Comparison of ENCODE assay signal across 9 cellular contexts in genomic region chr7:158655931-158656441, GRCh38. TPM values are rescaled to one million over a fixed set of nuclear protein-coding genes. Genes with fewer than 3 reads are reported as not detected.
DNase-seq lines count a peak whose midpoint lies in the region; ATAC-seq and TF ChIP-seq lines count a peak whose summit lies in the region.
"Had no signal": no experiment of that assay in that cellular context is flagged by ENCODE, and none has a peak within 500 bp of the region (broad histone marks: within the 10 kb centered on the region; RNA-seq: fewer than 3 reads in every experiment).

No MANE protein-coding gene starts in this region.

- no peak overlapping the region for H3K27ac ChIP-seq in A673 (ENCODE audit: low read depth, low read length, poor library complexity, severe bottlenecking)
- H3K27ac ChIP-seq: VCaP had no signal

- no peak overlapping the region for H3K4me3 ChIP-seq in A673 (ENCODE audit: low read depth, low read length, poor library complexity, severe bottlenecking)

- CTCF ChIA-PET in A673 (lab: Charles Lee), result no interaction called here

- H3K9me3 ChIP-seq in A673 (ENCODE audit: low read depth, low read length, poor library complexity, severe bottlenecking), result no peaks in the 10 kb centered on the region

- intact Hi-C loops in A673 (cut with micrococcal nuclease; ENCODE audit: unreplicated experiment), result no loop called here

- no peaks in the 10 kb centered on the region for H3K4me1 ChIP-seq in A673 (ENCODE audit: insufficient read depth, low read length, poor library complexity, severe bottlenecking)

- POLR2A ChIA-PET in A673 (lab: Charles Lee; ENCODE audit: low non-redundant PET), result no interaction called here

- peak; percentile 90 for ATAC-seq in GM19328 (IDR thresholded peaks at IDR 0.05; ENCODE audit: unreplicated experiment)
- peak; percentile 97 for ATAC-seq in HG02884 (IDR thresholded peaks at IDR 0.05; ENCODE audit: unreplicated experiment)

- BruUV-seq in A673 (replicated peaks; lab: Mats Ljungman, UMichigan), result no TSS peak

- H3K27me3 ChIP-seq in A673 (replicated peaks; ENCODE audit: insufficient read depth, low read depth, low read length, poor library complexity), result no peaks in the 10 kb centered on the region

- TF ChIP-seq CTCF in A673 (conservative IDR thresholded peaks at IDR 0.05; ENCODE audit: low read depth, low read length), result no peak

- DNase-seq in activated CD4-positive, CD25-positive, alpha-beta regulatory T cell treated with anti-CD3 and anti-CD28 coated beads, Interleukin-2, amount 50 U/mL, for 72 hours, result peak; percentile 42
- DNase-seq in stimulated activated CD4-positive, alpha-beta T cell treated with anti-CD3 and anti-CD28 coated beads, Interleukin-4, amount 100 ng/mL, for 4 hours, result peak; percentile 13 to 17
- DNase-seq in OCI-M2 (lab: John Stamatoyannopoulos, UW; ENCODE audit: unreplicated experiment) (no peak), A673 (ENCODE audit: low spot score) (no peak), GF-D8 (lab: John Stamatoyannopoulos, UW) (no peak), kidney glomerular epithelial cell (lab: John Stamatoyannopoulos, UW) (no peak)

- peaks cover 76% of the 10 kb centered on the region for H3K36me3 ChIP-seq in A673 (ENCODE audit: insufficient read depth, low read length, poor library complexity, severe bottlenecking)

RNA-seq across cellular contexts. Expression of gene NCAPG2, which starts 48.6 kb away (rescaled TPM):
- 127 and 129 TPM in 2 replicates for total RNA-seq in A673 (2021)

Comparison
In these comparisons a context has a peak if more than half of its experiments do, and no peak if none do; other contexts are left out.
1. DNase-seq: peak in activated CD4-positive, CD25-positive, alpha-beta regulatory T cell treated with anti-CD3 and anti-CD28 coated beads, Interleukin-2, amount 50 U/mL, for 72 hours (single experiment) and stimulated activated CD4-positive, alpha-beta T cell treated with anti-CD3 and anti-CD28 coated beads, Interleukin-4, amount 100 ng/mL, for 4 hours (2 of 2); none in OCI-M2 (single experiment), A673 (single experiment), GF-D8 (single experiment) and kidney glomerular epithelial cell (single experiment).